ENCODE assay signal across 1 cellular context in genomic region chr2:231711677-231712461, GRCh38.
TF ChIP-seq lines count a peak whose summit lies in the region.

No MANE protein-coding gene starts in this region.

TF ChIP-seq in GM12878, 131 proteins besides CTCF, POLR2A, EP300 and RAD21 (continued from another document):
- peak; percentile 41 for TF ChIP-seq NKRF (conservative IDR thresholded peaks at IDR 0.05)
- TF ChIP-seq POLR2AphosphoS2 (IDR thresholded peaks at IDR 0.05; ENCODE audit: low read depth, low read length) = peak; percentile 0; the same call in 1 of the 2 replicates
- no peak for TF ChIP-seq HDAC6 (IDR thresholded peaks at IDR 0.05; ENCODE audit: unreplicated experiment)
- no peak for TF ChIP-seq WRNIP1 (IDR thresholded peaks at IDR 0.05; ENCODE audit: borderline replicate concordance, low read depth, low read length)
- TF ChIP-seq HDGF (IDR thresholded peaks at IDR 0.05) = peak; percentile 33; the same call in 1 of the 2 replicates
- TF ChIP-seq ZSCAN29 (IDR thresholded peaks at IDR 0.05) = no peak
- no peak for TF ChIP-seq TCF7 (IDR thresholded peaks at IDR 0.05; ENCODE audit: borderline replicate concordance)
- no peak for TF ChIP-seq KLF5 (IDR thresholded peaks at IDR 0.05; ENCODE audit: partially characterized antibody)
- TF ChIP-seq TCF3 (IDR thresholded peaks at IDR 0.05; ENCODE audit: borderline replicate concordance, insufficient read depth, low read depth, low read length) = 0 out of 2 replicates have a peak, but pooled peaks have one; percentile 16
- no peak for TF ChIP-seq BCLAF1 (IDR thresholded peaks at IDR 0.05)
- TF ChIP-seq MYC (IDR thresholded peaks at IDR 0.05; ENCODE audit: insufficient read depth, insufficient read length, insufficient replicate concordance, low read length, severe bottlenecking) = no peak
TF ChIP-seq in GM12878: peak in this region for 6.
